7 cellular contexts compared by ENCODE assay signal in genomic region chr1:156504821-156505678, GRCh38. TPM values are rescaled to one million over a fixed set of nuclear protein-coding genes. Genes with fewer than 3 reads are reported as not detected.
DNase-seq lines count a peak whose midpoint lies in the region; ATAC-seq and TF ChIP-seq lines count a peak whose summit lies in the region.

No MANE protein-coding gene starts in this region.

- peak overlapping the region; percentile 76 for H3K4me3 Mint-ChIP-seq in activated B cell treated with CpG ODN at 0.5 μM for 24 hours
- peak overlapping the region; percentile 71 to 88 (median 81) for H3K4me3 Mint-ChIP-seq in immature natural killer cell

- no peaks in the 10 kb centered on the region for H3K36me3 ChIP-seq in smooth muscle cell (ENCODE audit: low read depth)

- H4K20me1 ChIP-seq in smooth muscle cell (ENCODE audit: low read depth) = peaks cover 4% of the 10 kb centered on the region

- H2AFZ ChIP-seq in smooth muscle cell (ENCODE audit: low read depth) = peak overlapping the region; percentile 11

- H3K9ac ChIP-seq in smooth muscle cell (ENCODE audit: low read depth) = peak overlapping the region; percentile 97

- H3K4me3 ChIP-seq in cardiac fibroblast (replicated peaks in 1 of 2; ENCODE audit: low read depth in 2 of 2, low read length in 2 of 2) (peak overlapping the region; percentile 25 to 45), smooth muscle cell (peak overlapping the region; percentile 39)

- H3K9me3 ChIP-seq in smooth muscle cell (replicated peaks; ENCODE audit: low read depth) = no peaks in the 10 kb centered on the region

- H3F3A ChIP-seq in smooth muscle cell (ENCODE audit: low read depth) = peaks cover 24% of the 10 kb centered on the region

- peak; percentile 99 for DNase-seq in NCI-H226
- DNase-seq in activated B cell treated with CpG ODN at 0.5 μM for 24 hours = peak; percentile 89
- peak; percentile 100 for DNase-seq in cardiac fibroblast (ENCODE audit: low read depth in 2 of 2)
- peak; percentile 97 to 99 (median 98) for DNase-seq in immature natural killer cell
- peak; percentile 93 for DNase-seq in smooth muscle cell (lab: John Stamatoyannopoulos, UW; ENCODE audit: unreplicated experiment)

- H3K27ac ChIP-seq in smooth muscle cell (ENCODE audit: low read depth) = peak overlapping the region; percentile 100

- TF ChIP-seq CTCF in activated B cell treated with CpG ODN at 0.5 μM for 24 hours (IDR thresholded peaks at IDR 0.05) (no peak), cardiac fibroblast (IDR thresholded peaks at IDR 0.05; ENCODE audit: low read depth, low read length) (no peak), smooth muscle cell (IDR thresholded peaks at IDR 0.05; ENCODE audit: borderline replicate concordance, insufficient read depth, poor library complexity, severe bottlenecking) (no peak)

- H3K4me1 Mint-ChIP-seq in activated B cell treated with CpG ODN at 0.5 μM for 24 hours (peaks cover 73% of the 10 kb centered on the region), immature natural killer cell (peaks cover 73 to 78% of the 10 kb centered on the region in 2 donors)

- CTCF ChIA-PET in activated B cell treated with CpG ODN at 0.5 μM for 24 hours (lab: Charles Lee) = interaction anchor here (0.8 to 7.9 kb wide), 6 partner anchors 11 to 104 kb away, joined by 3 to 164 read pairs (median 6); no protein-coding TSS in a partner anchor

- H3K36me3 Mint-ChIP-seq in activated B cell treated with CpG ODN at 0.5 μM for 24 hours (ENCODE audit: low read depth) = peaks cover 3% of the 10 kb centered on the region
- no peaks in the 10 kb centered on the region for H3K36me3 Mint-ChIP-seq in immature natural killer cell

- H3K4me2 ChIP-seq in smooth muscle cell = peak overlapping the region; percentile 91

- peaks cover 4% of the 10 kb centered on the region for H3K79me2 ChIP-seq in smooth muscle cell (ENCODE audit: low read depth)

- no peaks in the 10 kb centered on the region for H3K9me3 Mint-ChIP-seq in activated B cell treated with CpG ODN at 0.5 μM for 24 hours
- H3K9me3 Mint-ChIP-seq in immature natural killer cell = no peaks in the 10 kb centered on the region

- POLR2A ChIA-PET in activated B cell treated with CpG ODN at 0.5 μM for 24 hours (lab: Charles Lee) = interaction anchor here (0.5 to 21.6 kb wide), 30 partner anchors 11 to 454 kb away, joined by 3 to 1179 read pairs (median 6); partner anchors contain the start of genes GPATCH4, ISG20L2, METTL25B and MRPL24

- intact Hi-C loops in activated B cell treated with CpG ODN at 0.5 μM for 24 hours (cut with micrococcal nuclease) = loop anchor here (1.0 to 5.0 kb wide), 10 partner anchors 17 to 262 kb away; partner anchors contain the start of genes CCT3, GPATCH4, HDGF and PRCC

- WGBS in smooth muscle cell (ENCODE audit: low lambda C conversion rate) = 7% methylated on average over 29 of the region's 45 CpGs

- H3K4me1 ChIP-seq in smooth muscle cell (ENCODE audit: low read depth) = peaks cover 33% of the 10 kb centered on the region

- H3K27ac Mint-ChIP-seq in activated B cell treated with CpG ODN at 0.5 μM for 24 hours = peak overlapping the region; percentile 97
- peak overlapping the region; percentile 98 to 100 (median 99) for H3K27ac Mint-ChIP-seq in immature natural killer cell

- H3K27me3 ChIP-seq in smooth muscle cell (ENCODE audit: low read depth) = no peaks in the 10 kb centered on the region

- TF ChIP-seq POLR2A in GM18526 (IDR thresholded peaks at IDR 0.05; ENCODE audit: extremely low read depth, insufficient read length) = peak; percentile 50

- H3K27me3 Mint-ChIP-seq in activated B cell treated with CpG ODN at 0.5 μM for 24 hours = no peaks in the 10 kb centered on the region
- H3K27me3 Mint-ChIP-seq in immature natural killer cell (ENCODE audit: low read depth in 3 of 3) = peaks cover 17 to 34% (median 25%) of the 10 kb centered on the region in 3 donors

- ATAC-seq in HG03139 (IDR thresholded peaks at IDR 0.05; ENCODE audit: unreplicated experiment) = peak; percentile 29
- peak; percentile 51 for ATAC-seq in activated B cell treated with CpG ODN at 0.5 μM for 24 hours (ENCODE audit: low read depth)

RNA-seq across cellular contexts. Expression of gene MEF2D, which starts 4.5 kb away (rescaled TPM):
- total RNA-seq in activated B cell treated with CpG ODN at 0.5 μM for 24 hours = 101 and 114 TPM in 2 replicates
- polyA plus RNA-seq in immature natural killer cell = 10 to 100 TPM in 1 of 3 donors, 1 to 10 TPM in 2; 5.0 to 22.8 (median 6.0) TPM
- total RNA-seq in smooth muscle cell = 23.2 and 24.3 TPM in 2 replicates
- 40.5 and 45.6 TPM in 2 replicates for polyA plus RNA-seq in smooth muscle cell

Comparison
In these comparisons a context has a peak if more than half of its experiments do, and no peak if none do; other contexts are left out.
1. Peak in every context shown above with its lines: DNase-seq, ATAC-seq, H3K4me3 ChIP-seq and H3K27ac ChIP-seq.